Comparison of ENCODE assay signal across 9 cellular contexts in the genomic region with DNA sequence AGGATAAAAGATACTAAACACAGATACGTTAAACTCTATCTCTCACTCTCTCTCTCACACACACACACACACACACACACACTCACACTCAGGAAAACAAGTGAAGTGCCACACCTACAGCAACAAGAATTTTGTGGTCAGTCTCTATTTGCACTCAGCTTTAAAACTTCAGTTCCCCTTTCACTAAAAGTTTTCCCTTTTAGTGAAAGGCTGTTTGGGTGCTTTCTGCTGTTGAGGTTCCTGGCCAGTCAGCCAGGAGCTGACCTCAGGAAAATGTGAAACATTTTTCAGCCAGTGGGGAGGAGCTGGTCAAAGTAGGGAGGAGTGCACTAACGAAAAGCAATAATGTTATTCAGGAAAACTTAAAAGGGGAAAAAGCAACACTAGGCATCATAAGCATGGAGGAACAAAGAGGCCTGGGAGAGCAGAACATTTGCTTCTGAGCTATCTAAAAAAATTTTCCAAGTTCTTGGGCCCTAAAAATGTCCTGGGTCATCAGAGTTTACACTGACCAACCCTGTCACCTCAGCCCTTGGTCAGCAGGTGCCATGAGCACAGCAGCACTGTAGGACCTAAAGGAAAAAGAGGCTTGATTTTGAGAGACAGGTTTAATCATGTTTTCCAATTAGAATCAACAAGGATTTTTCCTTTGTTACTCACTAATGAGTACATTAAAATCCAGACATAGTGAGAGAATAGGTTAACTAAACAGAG. TPM values are rescaled to one million over a fixed set of nuclear protein-coding genes. Genes with fewer than 3 reads are reported as not detected.
DNase-seq lines count a peak whose midpoint lies in the region; ATAC-seq and TF ChIP-seq lines count a peak whose summit lies in the region.
"Had no signal": no experiment of that assay in that cellular context is flagged by ENCODE, and none has a peak within 500 bp of the region (broad histone marks: within the 10 kb centered on the region; RNA-seq: fewer than 3 reads in every experiment).

No MANE protein-coding gene starts in this region.

- CTCF ChIA-PET in Calu3 (lab: Charles Lee), result interaction anchor here (0.7 kb wide), 1 partner anchor 14 kb away, joined by 3 read pairs; no protein-coding TSS in a partner anchor

- peak overlapping the region; percentile 46 for H3K27ac Mint-ChIP-seq in Calu3 (ENCODE audit: unreplicated experiment)

- TF ChIP-seq CTCF in Calu3 (IDR thresholded peaks at IDR 0.05; ENCODE audit: unreplicated experiment), result no peak
- no peak for TF ChIP-seq CTCF in GM20000 (IDR thresholded peaks at IDR 0.05; ENCODE audit: extremely low read depth, missing control alignments)
- no peak for TF ChIP-seq CTCF in fibroblast of villous mesenchyme (IDR thresholded peaks at IDR 0.05; ENCODE audit: insufficient read depth, low read depth, low read length)

- H3K4me3 Mint-ChIP-seq in Calu3 (ENCODE audit: low read depth, unreplicated experiment), result no peak overlapping the region

- no peak overlapping the region for H3K4me3 ChIP-seq in fibroblast of villous mesenchyme (ENCODE audit: low read depth, low read length)

- intact Hi-C loops in Calu3 (cut with micrococcal nuclease; ENCODE audit: unreplicated experiment), result no loop called here
- intact Hi-C loops in posterior cingulate gyrus (cut with DNase I), result no loop called here

- H3K4me1 Mint-ChIP-seq in Calu3 (ENCODE audit: low read depth, unreplicated experiment), result peaks cover 45% of the 10 kb centered on the region

- no TSS peak for BruUV-seq in Calu3 (replicated peaks; lab: Mats Ljungman, UMichigan)

- H3K9me3 Mint-ChIP-seq in Calu3 (ENCODE audit: low read depth, unreplicated experiment), result no peaks in the 10 kb centered on the region

- H3K27me3 Mint-ChIP-seq in Calu3 (ENCODE audit: unreplicated experiment), result no peaks in the 10 kb centered on the region

- DNase-seq in Calu3, result no peak
- peak; percentile 30 for DNase-seq in GM20000 (ENCODE audit: low spot score)
- peak; percentile 34 for DNase-seq in fibroblast of villous mesenchyme (ENCODE audit: low read depth)
- no peak for DNase-seq in glomerular visceral epithelial cell (ENCODE audit: extremely low spot score)
- no peak for DNase-seq in posterior cingulate gyrus
- DNase-seq: NCI-H1930 had no signal

- ATAC-seq in HG03354 (IDR thresholded peaks at IDR 0.05; ENCODE audit: poor library complexity, severe bottlenecking, unreplicated experiment) (peak; percentile 51), HG03521 (IDR thresholded peaks at IDR 0.05; ENCODE audit: unreplicated experiment) (no peak), HG02642 (IDR thresholded peaks at IDR 0.05; ENCODE audit: poor library complexity, unreplicated experiment) (no peak)

- no peaks in the 10 kb centered on the region for H3K36me3 Mint-ChIP-seq in Calu3 (ENCODE audit: insufficient read depth, unreplicated experiment)

RNA-seq across cellular contexts. Expression of gene NT5E, which starts 30.7 kb away (rescaled TPM):
- 52.8 and 76.5 TPM in 2 replicates for total RNA-seq in Calu3 (2022)
- 345 and 593 TPM in 2 replicates for total RNA-seq in fibroblast of villous mesenchyme

Comparison
In these comparisons a context has a peak if more than half of its experiments do, and no peak if none do; other contexts are left out.
1. DNase-seq: peak in GM20000 (single experiment) and fibroblast of villous mesenchyme (single experiment); none in Calu3 (single experiment), glomerular visceral epithelial cell (single experiment) and posterior cingulate gyrus (0 of 10).